In genomic region chrX:69226459-69227158, GRCh38 we compare ENCODE assay signal across 23 cellular contexts.
"Had no signal": no experiment of that assay in that cellular context is flagged by ENCODE, and none has a peak within 500 bp of the region (broad histone marks: within the 10 kb centered on the region; RNA-seq: fewer than 3 reads in every experiment).

No MANE protein-coding gene starts in this region.

- ATAC-seq: Panc1, PC-3 had no signal

- DNase-seq: KBM-7; MV-4-11; NCI-H1048; NCI-H1105; NCI-H1417 treated with DMSO at 0.1 percent for 48 hours; NCI-H146; NCI-H1694 treated with DMSO at 0.1 percent for 48 hours; NCI-H1930; NCI-H2081; NCI-H2107; NCI-H2171; NCI-H226; NCI-H446; NCI-H510A; NCI-H524 treated with DMSO at 0.1 percent for 48 hours; NCI-H69; NCI-H774; NK-92 treated with Interleukin-12 subunit alpha and Interleukin-12 subunit beta, amount 100 ng/mL, for 24 hours; PC-3; SHP77; SK-N-SH had no signal

- H3K27ac ChIP-seq: RWPE1 had no signal

- H3K9me3 ChIP-seq: SK-N-SH had no signal
